In genomic region chr1:18217398-18218043, GRCh38 we compare ENCODE assay signal across 9 cellular contexts.
A peak's percentile ranks its signal among the peaks of the same experiment; 100 is the strongest.
DNase-seq lines count a peak whose midpoint lies in the region; ATAC-seq and TF ChIP-seq lines count a peak whose summit lies in the region.
"Had no signal": no experiment of that assay in that cellular context is flagged by ENCODE, and none has a peak within 500 bp of the region (broad histone marks: within the 10 kb centered on the region; RNA-seq: fewer than 3 reads in every experiment).

No MANE protein-coding gene starts in this region.

- H3K27ac Mint-ChIP-seq in activated naive CD8-positive, alpha-beta T cell treated with anti-CD3 and anti-CD28 coated beads, Interleukin-2, amount 50 U/mL, for 24 hours, result no peak overlapping the region
- H3K27ac Mint-ChIP-seq in activated naive CD8-positive, alpha-beta T cell treated with anti-CD3 and anti-CD28 coated beads for 36 hours, result no peak overlapping the region
- no peak overlapping the region for H3K27ac Mint-ChIP-seq in chondrocyte (ENCODE audit: unreplicated experiment)
- H3K27ac Mint-ChIP-seq: stimulated activated naive CD8-positive, alpha-beta T cell treated with anti-CD3 and anti-CD28 coated beads, Interleukin-15, Interleukin-2, amounts not matched to agents 100 ng/mL and 50 ng/mL, for 24 hours had no signal

- H3K4me3 ChIP-seq in LNCaP clone FGC (ENCODE audit: low read depth, low read length), result no peak overlapping the region
- no peak overlapping the region for H3K4me3 ChIP-seq in smooth muscle cell

- DNase-seq in activated naive CD8-positive, alpha-beta T cell treated with anti-CD3 and anti-CD28 coated beads, Interleukin-2, amount 50 U/mL, for 24 hours, result peak; percentile 2
- no peak for DNase-seq in activated naive CD8-positive, alpha-beta T cell treated with anti-CD3 and anti-CD28 coated beads for 36 hours
- no peak for DNase-seq in LNCaP clone FGC (ENCODE audit: low read depth)
- no peak for DNase-seq in chondrocyte (ENCODE audit: low spot score)
- DNase-seq in smooth muscle cell (lab: John Stamatoyannopoulos, UW; ENCODE audit: unreplicated experiment), result no peak
- DNase-seq in NOMO-1 treated with DMSO at 0.1 percent for 48 hours (lab: John Stamatoyannopoulos, UW; ENCODE audit: unreplicated experiment), result no peak

- no peaks in the 10 kb centered on the region for H3K4me1 Mint-ChIP-seq in activated naive CD8-positive, alpha-beta T cell treated with anti-CD3 and anti-CD28 coated beads, Interleukin-2, amount 50 U/mL, for 24 hours
- no peaks in the 10 kb centered on the region for H3K4me1 Mint-ChIP-seq in activated naive CD8-positive, alpha-beta T cell treated with anti-CD3 and anti-CD28 coated beads for 36 hours
- no peaks in the 10 kb centered on the region for H3K4me1 Mint-ChIP-seq in chondrocyte (ENCODE audit: low read depth)

- H3K79me2 ChIP-seq in smooth muscle cell (ENCODE audit: low read depth), result no peaks in the 10 kb centered on the region

- H3F3A ChIP-seq in smooth muscle cell (ENCODE audit: low read depth), result no peaks in the 10 kb centered on the region

- H3K27ac ChIP-seq in smooth muscle cell (ENCODE audit: low read depth), result no peak overlapping the region

- H3K4me1 ChIP-seq in smooth muscle cell (ENCODE audit: low read depth), result no peaks in the 10 kb centered on the region

- no peak overlapping the region for H3K9ac ChIP-seq in smooth muscle cell (ENCODE audit: low read depth)

- no peaks in the 10 kb centered on the region for H4K20me1 ChIP-seq in smooth muscle cell (ENCODE audit: low read depth)

- H3K4me2 ChIP-seq in smooth muscle cell, result no peak overlapping the region

- H3K36me3 ChIP-seq in smooth muscle cell (ENCODE audit: low read depth), result no peaks in the 10 kb centered on the region

- ATAC-seq in activated naive CD8-positive, alpha-beta T cell treated with anti-CD3 and anti-CD28 coated beads, Interleukin-2, amount 50 U/mL, for 24 hours, result no peak
- no peak for ATAC-seq in GM18861 (IDR thresholded peaks at IDR 0.05; ENCODE audit: unreplicated experiment)
- ATAC-seq in HG03354 (IDR thresholded peaks at IDR 0.05; ENCODE audit: poor library complexity, severe bottlenecking, unreplicated experiment), result no peak

- H3K9me3 ChIP-seq in smooth muscle cell (replicated peaks; ENCODE audit: low read depth), result no peaks in the 10 kb centered on the region

- peaks cover 23% of the 10 kb centered on the region for H3K27me3 ChIP-seq in smooth muscle cell (ENCODE audit: low read depth)

- TF ChIP-seq CTCF in LNCaP clone FGC (IDR thresholded peaks at IDR 0.05; ENCODE audit: control insufficient read depth, extremely low read depth, insufficient read depth), result peak; percentile 43
- peak; percentile 23 for TF ChIP-seq CTCF in chondrocyte (IDR thresholded peaks at IDR 0.05)
- peak; percentile 37 for TF ChIP-seq CTCF in smooth muscle cell (IDR thresholded peaks at IDR 0.05; ENCODE audit: borderline replicate concordance, insufficient read depth, poor library complexity, severe bottlenecking)

- H3K9me3 Mint-ChIP-seq in activated naive CD8-positive, alpha-beta T cell treated with anti-CD3 and anti-CD28 coated beads, Interleukin-2, amount 50 U/mL, for 24 hours, result peaks cover 15% of the 10 kb centered on the region
- peaks cover 13% of the 10 kb centered on the region for H3K9me3 Mint-ChIP-seq in activated naive CD8-positive, alpha-beta T cell treated with anti-CD3 and anti-CD28 coated beads for 36 hours
- peaks cover 15% of the 10 kb centered on the region for H3K9me3 Mint-ChIP-seq in chondrocyte (ENCODE audit: low read depth)

- no peak overlapping the region for H3K4me3 Mint-ChIP-seq in activated naive CD8-positive, alpha-beta T cell treated with anti-CD3 and anti-CD28 coated beads, Interleukin-2, amount 50 U/mL, for 24 hours
- H3K4me3 Mint-ChIP-seq in activated naive CD8-positive, alpha-beta T cell treated with anti-CD3 and anti-CD28 coated beads for 36 hours, result no peak overlapping the region
- no peak overlapping the region for H3K4me3 Mint-ChIP-seq in chondrocyte (ENCODE audit: unreplicated experiment)
- H3K4me3 Mint-ChIP-seq: stimulated activated naive CD8-positive, alpha-beta T cell treated with anti-CD3 and anti-CD28 coated beads, Interleukin-15, Interleukin-2, amounts not matched to agents 100 ng/mL and 50 ng/mL, for 24 hours had no signal

- WGBS in smooth muscle cell (ENCODE audit: low lambda C conversion rate), result 61% methylated on average over 4 of the region's 4 CpGs

- H3K27me3 Mint-ChIP-seq in activated naive CD8-positive, alpha-beta T cell treated with anti-CD3 and anti-CD28 coated beads, Interleukin-2, amount 50 U/mL, for 24 hours, result peaks cover 7% of the 10 kb centered on the region
- H3K27me3 Mint-ChIP-seq in activated naive CD8-positive, alpha-beta T cell treated with anti-CD3 and anti-CD28 coated beads for 36 hours, result peaks cover 13% of the 10 kb centered on the region
- H3K27me3 Mint-ChIP-seq in chondrocyte (ENCODE audit: low read depth), result peaks cover 4% of the 10 kb centered on the region

- no peaks in the 10 kb centered on the region for H3K36me3 Mint-ChIP-seq in activated naive CD8-positive, alpha-beta T cell treated with anti-CD3 and anti-CD28 coated beads, Interleukin-2, amount 50 U/mL, for 24 hours (ENCODE audit: low read depth)
- H3K36me3 Mint-ChIP-seq in activated naive CD8-positive, alpha-beta T cell treated with anti-CD3 and anti-CD28 coated beads for 36 hours, result peaks cover 2% of the 10 kb centered on the region
- no peaks in the 10 kb centered on the region for H3K36me3 Mint-ChIP-seq in chondrocyte (ENCODE audit: low read depth)

- no peak overlapping the region for H2AFZ ChIP-seq in smooth muscle cell (ENCODE audit: low read depth)
